Comparison of ENCODE assay signal across 1 cellular context in the genomic region with DNA sequence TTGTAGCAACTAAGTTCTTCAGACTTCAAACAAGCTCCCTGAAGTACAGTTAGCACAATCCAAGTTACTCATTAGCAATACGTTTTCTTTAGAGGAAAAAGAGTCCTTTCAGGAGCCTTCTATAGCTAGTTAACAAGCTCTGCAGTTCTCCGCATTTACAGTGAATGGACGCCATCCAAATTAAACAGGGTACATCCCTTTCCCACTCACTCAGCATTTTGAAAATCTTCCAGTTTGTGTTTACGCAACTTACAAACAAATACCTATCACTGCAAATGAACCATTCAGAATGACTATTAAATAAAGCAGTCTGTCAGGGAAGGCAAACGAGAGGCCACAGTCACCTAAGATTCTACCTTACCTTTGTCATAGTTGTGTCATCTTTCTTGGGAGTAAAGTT.
TF ChIP-seq lines count a peak whose summit lies in the region.

No MANE protein-coding gene starts in this region.

TF ChIP-seq in liver, 16 proteins besides CTCF, POLR2A, EP300 and RAD21 (continued from another document):
- TF ChIP-seq REST (IDR thresholded peaks at IDR 0.05) (peak; percentile 37), MAX (IDR thresholded peaks at IDR 0.05) (no peak), TAF1 (conservative IDR thresholded peaks at IDR 0.05) (peak; percentile 2), NR2F2 (IDR thresholded peaks at IDR 0.05) (no peak), HNF4G (IDR thresholded peaks at IDR 0.05) (no peak), GABPA (IDR thresholded peaks at IDR 0.05 in 1 of 2, conservative IDR thresholded peaks at IDR 0.05 in 1 of 2) (no peak), JUND (IDR thresholded peaks at IDR 0.05) (peak; percentile 13 to 52), RXRA (IDR thresholded peaks at IDR 0.05) (peak; percentile 49 to 62), ZBTB33 (IDR thresholded peaks at IDR 0.05) (peak; percentile 41), FOXA2 (IDR thresholded peaks at IDR 0.05) (peak; percentile 79), EGR1 (IDR thresholded peaks at IDR 0.05; ENCODE audit: low read depth in 2 of 2) (peak in 1 of 2 donors; percentile 38), FOXA1 (IDR thresholded peaks at IDR 0.05) (peak; percentile 69), YY1 (IDR thresholded peaks at IDR 0.05) (peak; percentile 82)
- TF ChIP-seq, protein P1, sequence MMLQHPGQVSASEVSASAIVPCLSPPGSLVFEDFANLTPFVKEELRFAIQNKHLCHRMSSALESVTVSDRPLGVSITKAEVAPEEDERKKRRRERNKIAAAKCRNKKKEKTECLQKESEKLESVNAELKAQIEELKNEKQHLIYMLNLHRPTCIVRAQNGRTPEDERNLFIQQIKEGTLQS (IDR thresholded peaks at IDR 0.05): peak; percentile 41
